Comparison of ENCODE assay signal across 14 cellular contexts in genomic region chr1:235313262-235313661, GRCh38. TPM values are rescaled to one million over a fixed set of nuclear protein-coding genes. Genes with fewer than 3 reads are reported as not detected.
DNase-seq lines count a peak whose midpoint lies in the region; ATAC-seq, FAIRE-seq and TF ChIP-seq lines count a peak whose summit lies in the region.
"Had no signal": no experiment of that assay in that cellular context is flagged by ENCODE, and none has a peak within 500 bp of the region (broad histone marks: within the 10 kb centered on the region; RNA-seq: fewer than 3 reads in every experiment).

No MANE protein-coding gene starts in this region.

- no peaks in the 10 kb centered on the region for H3K9me1 ChIP-seq in keratinocyte (ENCODE audit: control insufficient read depth, extremely low read depth, insufficient read depth, low read length)

- no peaks in the 10 kb centered on the region for H3K9me2 ChIP-seq in GM23338 (ENCODE audit: insufficient read depth)

- peak overlapping the region; percentile 35 for H3K27ac ChIP-seq in CD4-positive, CD25-positive, alpha-beta regulatory T cell (ENCODE audit: insufficient read depth, low read length, poor library complexity, severe bottlenecking)
- peak overlapping the region; percentile 47; the same call in 1 of the 2 replicates for H3K27ac ChIP-seq in GM23338 (ENCODE audit: low read depth)
- H3K27ac ChIP-seq in keratinocyte (ENCODE audit: control insufficient read depth, insufficient read depth, low read length), result peak overlapping the region; percentile 44
- H3K27ac ChIP-seq in aorta (ENCODE audit: low read depth in 1 of 2, low read length in 2 of 2), result no peak overlapping the region
- H3K27ac ChIP-seq in colonic mucosa, result no peak overlapping the region
- H3K27ac ChIP-seq in caudate nucleus (ENCODE audit: low read depth, low read length), result no peak overlapping the region

- no peak overlapping the region for H3K4me2 ChIP-seq in GM23338
- H3K4me2 ChIP-seq in keratinocyte (ENCODE audit: control insufficient read depth, extremely low read depth, insufficient read depth, low read depth, low read length), result peak overlapping the region; percentile 86

- intact Hi-C loops in aorta (cut with DNase I), result no loop called here
- intact Hi-C loops in colonic mucosa (cut with DNase I), result no loop called here

- peaks cover 4% of the 10 kb centered on the region for H3K36me3 Mint-ChIP-seq in CD4-positive, CD25-positive, alpha-beta regulatory T cell
- peaks cover 34% of the 10 kb centered on the region for H3K36me3 Mint-ChIP-seq in GM23338 (ENCODE audit: low read depth)
- peaks cover 12% of the 10 kb centered on the region for H3K36me3 Mint-ChIP-seq in activated naive CD8-positive, alpha-beta T cell treated with anti-CD3 and anti-CD28 coated beads, Interleukin-2, amount 10 ng/mL, durations not matched to agents 7 days and 5 days

- no peaks in the 10 kb centered on the region for H3K9me3 Mint-ChIP-seq in CD4-positive, CD25-positive, alpha-beta regulatory T cell
- H3K9me3 Mint-ChIP-seq in GM23338, result peaks cover 9% of the 10 kb centered on the region; the same call in 2 of the 3 replicates
- H3K9me3 Mint-ChIP-seq in activated naive CD8-positive, alpha-beta T cell treated with anti-CD3 and anti-CD28 coated beads, Interleukin-2, amount 10 ng/mL, durations not matched to agents 7 days and 5 days, result no peaks in the 10 kb centered on the region

- no peaks in the 10 kb centered on the region for H3K27me3 ChIP-seq in CD4-positive, CD25-positive, alpha-beta regulatory T cell (ENCODE audit: control insufficient read depth, insufficient read depth, low read length)
- H3K27me3 ChIP-seq in GM23338 (ENCODE audit: insufficient read depth) (no peaks in the 10 kb centered on the region), keratinocyte (ENCODE audit: control insufficient read depth, extremely low read depth, insufficient read depth, low read length) (no peaks in the 10 kb centered on the region), aorta (ENCODE audit: control insufficient read depth in 1 of 2, insufficient read depth in 2 of 2, low read length in 1 of 2) (no peaks in the 10 kb centered on the region), colonic mucosa (no peaks in the 10 kb centered on the region)

- peak overlapping the region; percentile 28 for H3K9ac ChIP-seq in keratinocyte (ENCODE audit: control insufficient read depth, extremely low read depth, insufficient read depth, low read length)
- H3K9ac ChIP-seq in colonic mucosa (ENCODE audit: low read depth in 2 of 2, low read length in 2 of 2), result no peak overlapping the region

- no peak overlapping the region for H2AFZ ChIP-seq in GM23338
- no peak overlapping the region for H2AFZ ChIP-seq in keratinocyte (ENCODE audit: control insufficient read depth, low read length)

- peak; percentile 66 for FAIRE-seq in keratinocyte (lab: Jason Lieb, UNC)

- POLR2A ChIA-PET in activated naive CD8-positive, alpha-beta T cell treated with anti-CD3 and anti-CD28 coated beads, Interleukin-2, amount 10 ng/mL, durations not matched to agents 7 days and 5 days (lab: Charles Lee), result interaction anchor here (1.0 to 5.0 kb wide), 2 partner anchors 13 to 38 kb away, joined by 3 to 28 read pairs; partner anchors contain the start of genes ARID4B and GGPS1

- dilution Hi-C loops in keratinocyte (cut with MboI; ENCODE audit: extremely low pct_ligation_motif_present, low sequenced_read_pairs), result no loop called here

- no peaks in the 10 kb centered on the region for H3K9me3 ChIP-seq in CD4-positive, CD25-positive, alpha-beta regulatory T cell (ENCODE audit: control insufficient read depth in 2 of 2, low read length in 2 of 2)
- H3K9me3 ChIP-seq in keratinocyte (ENCODE audit: control insufficient read depth, low read depth, low read length) (no peaks in the 10 kb centered on the region), aorta (ENCODE audit: control insufficient read depth, low read length) (no peaks in the 10 kb centered on the region), colonic mucosa (no peaks in the 10 kb centered on the region)

- no peaks in the 10 kb centered on the region for H3K27me3 Mint-ChIP-seq in CD4-positive, CD25-positive, alpha-beta regulatory T cell
- peaks cover 2% of the 10 kb centered on the region for H3K27me3 Mint-ChIP-seq in GM23338 (ENCODE audit: insufficient read depth, low read depth, poor library complexity)
- no peaks in the 10 kb centered on the region for H3K27me3 Mint-ChIP-seq in activated naive CD8-positive, alpha-beta T cell treated with anti-CD3 and anti-CD28 coated beads, Interleukin-2, amount 10 ng/mL, durations not matched to agents 7 days and 5 days

- peaks cover 12% of the 10 kb centered on the region for H3K36me3 ChIP-seq in CD4-positive, CD25-positive, alpha-beta regulatory T cell (ENCODE audit: control insufficient read depth, insufficient read depth, low read length)
- 0 out of 2 replicates have a peak, but pooled peaks cover under 1% of the 10 kb centered on the region for H3K36me3 ChIP-seq in GM23338 (ENCODE audit: insufficient read depth)
- H3K36me3 ChIP-seq in keratinocyte (ENCODE audit: control insufficient read depth in 2 of 2, extremely low read depth in 1 of 2, insufficient read depth in 2 of 2, low read length in 2 of 2), result peaks cover 0 to 1% of the 10 kb centered on the region in 2 experiments
- H3K36me3 ChIP-seq in aorta (ENCODE audit: control insufficient read depth in 1 of 2, insufficient read depth in 2 of 2, low read length in 1 of 2), result no peaks in the 10 kb centered on the region
- H3K36me3 ChIP-seq in colonic mucosa, result no peaks in the 10 kb centered on the region

- peaks cover 60% of the 10 kb centered on the region for H3K4me1 ChIP-seq in CD4-positive, CD25-positive, alpha-beta regulatory T cell (ENCODE audit: control insufficient read depth, insufficient read depth, low read length, poor library complexity, severe bottlenecking)
- H3K4me1 ChIP-seq in GM23338 (ENCODE audit: insufficient read depth), result no peaks in the 10 kb centered on the region; the same call in 1 of the 2 replicates
- H3K4me1 ChIP-seq in keratinocyte (ENCODE audit: control insufficient read depth, extremely low read depth, insufficient read depth, low read length), result peaks cover 16% of the 10 kb centered on the region
- peaks cover 0 to 3% of the 10 kb centered on the region in 2 donors for H3K4me1 ChIP-seq in aorta (ENCODE audit: control insufficient read depth in 1 of 2, insufficient read depth in 2 of 2, low read length in 2 of 2)
- no peaks in the 10 kb centered on the region for H3K4me1 ChIP-seq in colonic mucosa

- peak overlapping the region; percentile 74 for H3K4me3 ChIP-seq in CD4-positive, CD25-positive, alpha-beta regulatory T cell (ENCODE audit: low read depth, low read length)
- H3K4me3 ChIP-seq in GM23338, result no peak overlapping the region
- peak overlapping the region in 2 of 3 experiments; percentile 38 to 54 for H3K4me3 ChIP-seq in keratinocyte (ENCODE audit: control insufficient read depth in 2 of 3, extremely low read depth in 1 of 3, insufficient read depth in 2 of 3, low read depth in 1 of 3, low read length in 3 of 3)
- H3K4me3 ChIP-seq in aorta (ENCODE audit: low read length in 2 of 2), result no peak overlapping the region
- no peak overlapping the region for H3K4me3 ChIP-seq in colonic mucosa

- peak in 1 of 3 donors; percentile 32 for DNase-seq in CD4-positive, CD25-positive, alpha-beta regulatory T cell
- DNase-seq in GM23338 (ENCODE audit: low spot score), result no peak
- DNase-seq in activated naive CD8-positive, alpha-beta T cell treated with anti-CD3 and anti-CD28 coated beads, Interleukin-2, amount 10 ng/mL, durations not matched to agents 7 days and 5 days, result no peak
- no peak for DNase-seq in keratinocyte (ENCODE audit: low read depth, low spot score)
- DNase-seq in aorta, result no peak
- DNase-seq in colonic mucosa, result no peak
- no peak for DNase-seq in superior temporal gyrus (ENCODE audit: extremely low spot score)
- no peak for DNase-seq in caudate nucleus (lab: John Stamatoyannopoulos, UW)
- DNase-seq: activated CD4-positive, alpha-beta T cell treated with anti-CD3 and anti-CD28 coated beads, Interleukin-2, amount 50 U/mL, for 48 hours; amniotic stem cell; NCI-H1436; NCI-H69; retina had no signal

- 0 out of 2 replicates have a peak, but pooled peaks cover 5% of the 10 kb centered on the region for H3F3A ChIP-seq in GM23338 (replicated peaks; ENCODE audit: low read depth)

- peak overlapping the region; percentile 59 to 84 (median 74) for H3K4me3 Mint-ChIP-seq in CD4-positive, CD25-positive, alpha-beta regulatory T cell
- H3K4me3 Mint-ChIP-seq in GM23338, result no peak overlapping the region
- H3K4me3 Mint-ChIP-seq in activated naive CD8-positive, alpha-beta T cell treated with anti-CD3 and anti-CD28 coated beads, Interleukin-2, amount 10 ng/mL, durations not matched to agents 7 days and 5 days, result peak overlapping the region; percentile 54

- 47 to 52% methylated on average over 6 of the region's 6 CpGs for WGBS in aorta, 2 donors

- H3K79me2 ChIP-seq in GM23338 (replicated peaks; ENCODE audit: insufficient read depth) (peaks cover 94% of the 10 kb centered on the region), keratinocyte (ENCODE audit: control insufficient read depth, insufficient read depth, low read length) (peaks cover 78% of the 10 kb centered on the region)

- TF ChIP-seq CTCF in GM23338 (conservative IDR thresholded peaks at IDR 0.05; ENCODE audit: low read depth in 2 of 2) (no peak), keratinocyte (optimal IDR thresholded peaks at IDR 0.05 in 1 of 3, IDR thresholded peaks at IDR 0.05 in 1 of 3, conservative IDR thresholded peaks at IDR 0.05 in 1 of 3; ENCODE audit: extremely low read depth in 1 of 3, insufficient read depth in 2 of 3, low read length in 3 of 3) (no peak), colonic mucosa (IDR thresholded peaks at IDR 0.05) (no peak)

- ATAC-seq in CD4-positive, CD25-positive, alpha-beta regulatory T cell (ENCODE audit: low read depth in 2 of 2), result peak in 1 of 2 donors; percentile 56
- ATAC-seq in GM23338 (peak; percentile 48), aorta (ENCODE audit: low FRiP score) (no peak)
- peak; percentile 40 for ATAC-seq in activated naive CD8-positive, alpha-beta T cell treated with anti-CD3 and anti-CD28 coated beads, Interleukin-2, amount 10 ng/mL, durations not matched to agents 7 days and 5 days (ENCODE audit: low read depth)
- ATAC-seq: Panc1 had no signal

- H4K20me1 ChIP-seq in GM23338 (replicated peaks; ENCODE audit: insufficient read depth) (peaks cover 47% of the 10 kb centered on the region), keratinocyte (ENCODE audit: control insufficient read depth, extremely low read depth, insufficient read depth, low read length) (peaks cover 7% of the 10 kb centered on the region)

- H3K27ac Mint-ChIP-seq in CD4-positive, CD25-positive, alpha-beta regulatory T cell, result peak overlapping the region; percentile 11 to 74 (median 68)
- peak overlapping the region; percentile 66; the same call in 1 of the 2 replicates for H3K27ac Mint-ChIP-seq in GM23338
- H3K27ac Mint-ChIP-seq in activated naive CD8-positive, alpha-beta T cell treated with anti-CD3 and anti-CD28 coated beads, Interleukin-2, amount 10 ng/mL, durations not matched to agents 7 days and 5 days, result peak overlapping the region; percentile 7

- peaks cover 40 to 70% (median 56%) of the 10 kb centered on the region in 4 donors for H3K4me1 Mint-ChIP-seq in CD4-positive, CD25-positive, alpha-beta regulatory T cell
- H3K4me1 Mint-ChIP-seq in GM23338, result peaks cover 6% of the 10 kb centered on the region; the same call in 2 of the 3 replicates
- H3K4me1 Mint-ChIP-seq in activated naive CD8-positive, alpha-beta T cell treated with anti-CD3 and anti-CD28 coated beads, Interleukin-2, amount 10 ng/mL, durations not matched to agents 7 days and 5 days, result peaks cover 43% of the 10 kb centered on the region

RNA-seq across cellular contexts. Expression of gene ARID4B, which starts 14.7 kb away (rescaled TPM):
- total RNA-seq in CD4-positive, CD25-positive, alpha-beta regulatory T cell, result 192 TPM
- 10 to 100 TPM; 52.6 to 63.4 (median 56.1) TPM for polyA plus RNA-seq in CD4-positive, CD25-positive, alpha-beta regulatory T cell
- total RNA-seq in GM23338 (2014; rRNA removed; shearing (Covaris generic)), result 25.1 and 26.2 TPM in 2 replicates
- polyA plus RNA-seq in GM23338 (2016; fragmentation: Nextera tagmentation; extraction: Ambion mirVana) (45.0 and 59.8 TPM in 2 replicates), keratinocyte (7.3 to 12.7 TPM (median 9.1 TPM) in 3 replicates), aorta (10 to 100 TPM in 1 of 2 donors, 1 to 10 TPM in 1; 9.8 to 25.4 TPM)
- total RNA-seq in activated naive CD8-positive, alpha-beta T cell treated with anti-CD3 and anti-CD28 coated beads, Interleukin-2, amount 10 ng/mL, durations not matched to agents 7 days and 5 days, result 10 to 100 TPM; 62.3 to 66.6 TPM
- polyA plus RNA-seq in keratinocyte (2011; ENCODE audit: low read depth), result 48.0 TPM
- polyA plus RNA-seq in keratinocyte (2011; cell fraction: cytosol; rRNA removed), result 4.9 and 6.8 TPM in 2 replicates
- 18.2 and 20.3 TPM in 2 replicates for polyA plus RNA-seq in keratinocyte (2011; cell fraction: nucleus; rRNA removed)
- polyA plus RNA-seq in keratinocyte (2012; ENCODE audit: low replicate concordance), result 10.0 and 14.7 TPM in 2 replicates
- polyA minus RNA-seq in keratinocyte, result 9.9 to 17.2 TPM (median 10.4 TPM) in 3 replicates
- polyA minus RNA-seq in keratinocyte (2011; cell fraction: cytosol; rRNA and poly(A)+ RNA removed), result 7.5 TPM
- 28.1 and 49.2 TPM in 2 replicates for polyA minus RNA-seq in keratinocyte (2011; cell fraction: nucleus; rRNA and poly(A)+ RNA removed)
- total RNA-seq in aorta (10 to 100 TPM; 49.1 to 56.6 TPM), colonic mucosa (10 to 100 TPM; 27.0 to 31.0 TPM)

RNA-seq across cellular contexts. Expression of gene GGPS1, which starts 15.1 kb away (rescaled TPM):
- 30.8 TPM for total RNA-seq in CD4-positive, CD25-positive, alpha-beta regulatory T cell
- 10 to 100 TPM; 60.2 to 82.0 (median 78.4) TPM for polyA plus RNA-seq in CD4-positive, CD25-positive, alpha-beta regulatory T cell
- total RNA-seq in GM23338 (2014; rRNA removed; shearing (Covaris generic)), result 33.9 and 37.1 TPM in 2 replicates
- 48.0 and 56.8 TPM in 2 replicates for polyA plus RNA-seq in GM23338 (2016; fragmentation: Nextera tagmentation; extraction: Ambion mirVana)
- 10 to 100 TPM; 31.9 to 34.9 TPM for total RNA-seq in activated naive CD8-positive, alpha-beta T cell treated with anti-CD3 and anti-CD28 coated beads, Interleukin-2, amount 10 ng/mL, durations not matched to agents 7 days and 5 days
- polyA plus RNA-seq in keratinocyte, result 28.4 to 40.8 TPM (median 33.1 TPM) in 3 replicates
- 25.4 TPM for polyA plus RNA-seq in keratinocyte (2011; ENCODE audit: low read depth)
- polyA plus RNA-seq in keratinocyte (2011; cell fraction: cytosol; rRNA removed), result 35.3 and 64.9 TPM in 2 replicates
- 20.9 and 22.3 TPM in 2 replicates for polyA plus RNA-seq in keratinocyte (2011; cell fraction: nucleus; rRNA removed)
- polyA plus RNA-seq in keratinocyte (2012; ENCODE audit: low replicate concordance), result 27.7 and 28.7 TPM in 2 replicates
- 7.4 to 23.9 TPM (median 20.2 TPM) in 3 replicates for polyA minus RNA-seq in keratinocyte
- 18.6 TPM for polyA minus RNA-seq in keratinocyte (2011; cell fraction: cytosol; rRNA and poly(A)+ RNA removed)
- 4.2 and 9.5 TPM in 2 replicates for polyA minus RNA-seq in keratinocyte (2011; cell fraction: nucleus; rRNA and poly(A)+ RNA removed)
- 10 to 100 TPM; 24.1 to 29.0 TPM for total RNA-seq in aorta
- polyA plus RNA-seq in aorta, result 10 to 100 TPM; 18.9 to 24.7 TPM
- total RNA-seq in colonic mucosa, result 10 to 100 TPM; 26.2 to 38.9 TPM

RNA-seq across cellular contexts. Expression of gene TBCE, which starts 54.0 kb away (rescaled TPM):
- total RNA-seq in CD4-positive, CD25-positive, alpha-beta regulatory T cell, result 19.7 TPM
- polyA plus RNA-seq in CD4-positive, CD25-positive, alpha-beta regulatory T cell, result 10 to 100 TPM; 13.9 to 21.4 (median 19.1) TPM
- total RNA-seq in GM23338 (2014; rRNA removed; shearing (Covaris generic)), result 42.7 and 45.6 TPM in 2 replicates
- polyA plus RNA-seq in GM23338 (2016; fragmentation: Nextera tagmentation; extraction: Ambion mirVana) (64.8 and 72.4 TPM in 2 replicates), keratinocyte (19.4 to 27.5 TPM (median 20.9 TPM) in 3 replicates), aorta (10 to 100 TPM; 16.7 to 48.6 TPM)
- 10 to 100 TPM; 29.8 to 30.3 TPM for total RNA-seq in activated naive CD8-positive, alpha-beta T cell treated with anti-CD3 and anti-CD28 coated beads, Interleukin-2, amount 10 ng/mL, durations not matched to agents 7 days and 5 days
- 6.3 TPM for polyA plus RNA-seq in keratinocyte (2011; ENCODE audit: low read depth)
- polyA plus RNA-seq in keratinocyte (2011; cell fraction: cytosol; rRNA removed), result 15.8 and 25.9 TPM in 2 replicates
- polyA plus RNA-seq in keratinocyte (2011; cell fraction: nucleus; rRNA removed), result 28.4 and 31.1 TPM in 2 replicates
- 26.2 and 28.6 TPM in 2 replicates for polyA plus RNA-seq in keratinocyte (2012; ENCODE audit: low replicate concordance)
- 2.3 to 16.5 TPM (median 12.0 TPM) in 3 replicates for polyA minus RNA-seq in keratinocyte
- polyA minus RNA-seq in keratinocyte (2011; cell fraction: cytosol; rRNA and poly(A)+ RNA removed), result 8.4 TPM
- 13.6 and 19.9 TPM in 2 replicates for polyA minus RNA-seq in keratinocyte (2011; cell fraction: nucleus; rRNA and poly(A)+ RNA removed)
- total RNA-seq in aorta (10 to 100 TPM; 22.2 to 23.2 TPM), colonic mucosa (10 to 100 TPM; 12.6 to 22.7 TPM)

Comparison
In these comparisons a context has a peak if more than half of its experiments do, and no peak if none do; other contexts are left out.
1. H3K27ac ChIP-seq: peak in CD4-positive, CD25-positive, alpha-beta regulatory T cell (single experiment), GM23338 (single experiment) and keratinocyte (single experiment); none in aorta (0 of 2), colonic mucosa (single experiment) and caudate nucleus (single experiment).
2. H3K4me3 ChIP-seq: peak in CD4-positive, CD25-positive, alpha-beta regulatory T cell (single experiment) and keratinocyte (2 of 3); none in GM23338 (single experiment), aorta (0 of 2) and colonic mucosa (single experiment).
3. H3K27ac Mint-ChIP-seq: peak in every context shown above with its lines; median percentile 68 in CD4-positive, CD25-positive, alpha-beta regulatory T cell; 66 in GM23338; 7 in activated naive CD8-positive, alpha-beta T cell treated with anti-CD3 and anti-CD28 coated beads, Interleukin-2, amount 10 ng/mL, durations not matched to agents 7 days and 5 days.